Comparison of ENCODE assay signal across 1 cellular context in genomic region chr6:46909371-46909770, GRCh38.
TF ChIP-seq lines count a peak whose summit lies in the region.

No MANE protein-coding gene starts in this region.

TF ChIP-seq in HepG2, 621 proteins besides CTCF, POLR2A, EP300 and RAD21 (continued from another document):
- no peak for TF ChIP-seq CCDC6 (CRISPR knock-in tag; IDR thresholded peaks at IDR 0.05)
TF ChIP-seq in HepG2: peak in this region for 0.
